5 cellular contexts compared by ENCODE assay signal in the genomic region with DNA sequence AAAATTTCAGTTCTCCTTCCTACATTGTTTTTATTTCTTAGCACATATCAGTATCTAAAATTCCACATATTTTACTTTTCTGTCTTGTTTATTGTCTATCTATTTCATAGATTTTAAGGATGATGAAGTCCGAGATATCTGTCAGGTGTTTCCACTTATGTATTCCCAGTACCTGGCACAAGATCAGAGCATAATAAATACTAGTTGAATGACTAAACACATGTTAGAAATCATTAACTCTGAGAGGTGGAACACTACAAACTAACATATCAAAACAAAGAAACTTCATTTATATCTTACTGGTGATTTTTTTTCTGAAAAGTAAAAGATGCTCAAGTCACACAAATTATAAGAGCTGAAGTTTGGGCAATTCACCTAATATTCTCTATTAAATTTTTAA.
"Had no signal": no experiment of that assay in that cellular context is flagged by ENCODE, and none has a peak within 500 bp of the region (broad histone marks: within the 10 kb centered on the region; RNA-seq: fewer than 3 reads in every experiment).

No MANE protein-coding gene starts in this region.

- ATAC-seq: GM23338, HepG2 had no signal

- H3K4me1 Mint-ChIP-seq: GM23338, H9, IgD-negative memory B cell had no signal

- DNase-seq: H9, HCEC 1CT had no signal

- H3K27ac Mint-ChIP-seq: GM23338, H9, IgD-negative memory B cell had no signal

- H3K4me3 ChIP-seq: GM23338 had no signal

- H3K27me3 Mint-ChIP-seq: IgD-negative memory B cell had no signal

- H3K9me3 Mint-ChIP-seq: H9, IgD-negative memory B cell had no signal

- H3K36me3 Mint-ChIP-seq: IgD-negative memory B cell had no signal

- H3K4me3 Mint-ChIP-seq: GM23338, H9 had no signal
